Comparison of ENCODE assay signal across 8 cellular contexts in genomic region chr3:14989943-14990753, GRCh38. TPM values are rescaled to one million over a fixed set of nuclear protein-coding genes. Genes with fewer than 3 reads are reported as not detected.
DNase-seq lines count a peak whose midpoint lies in the region; ATAC-seq and TF ChIP-seq lines count a peak whose summit lies in the region.

No MANE protein-coding gene starts in this region.

- H3F3A ChIP-seq in GM23248 (ENCODE audit: insufficient read depth), result no peaks in the 10 kb centered on the region
- peaks cover 15% of the 10 kb centered on the region; the same call in 1 of the 2 replicates for H3F3A ChIP-seq in PC-9 (ENCODE audit: insufficient read depth, low read depth)
- peaks cover 24% of the 10 kb centered on the region for H3F3A ChIP-seq in neural progenitor cell (ENCODE audit: low read depth)

- H3K4me3 ChIP-seq in GM23248 (no peak overlapping the region), PC-9 (no peak overlapping the region), neural progenitor cell (no peak overlapping the region)

- H3K9me3 ChIP-seq in GM23248 (ENCODE audit: low read depth), result no peaks in the 10 kb centered on the region
- H3K9me3 ChIP-seq in PC-9 (ENCODE audit: insufficient read depth, low read depth), result no peaks in the 10 kb centered on the region
- H3K9me3 ChIP-seq in neural progenitor cell (ENCODE audit: low read depth), result no peaks in the 10 kb centered on the region

- intact Hi-C loops in PC-9 (cut with micrococcal nuclease; ENCODE audit: unreplicated experiment) (loop anchor here (5.0 kb wide), 1 partner anchor 43 kb away; the partner anchor contains the start of gene NR2C2), Right ventricle myocardium superior (cut with DNase I) (no loop called here), posterior vena cava (cut with DNase I) (no loop called here)

- H3K36me3 ChIP-seq in GM23248 (ENCODE audit: low read depth) (no peaks in the 10 kb centered on the region), PC-9 (ENCODE audit: low read depth) (no peaks in the 10 kb centered on the region), neural progenitor cell (peaks cover 2% of the 10 kb centered on the region)

- H3K4me1 ChIP-seq in GM23248 (ENCODE audit: insufficient read depth) (peaks cover 20% of the 10 kb centered on the region; the same call in 1 of the 2 replicates), PC-9 (replicated peaks; ENCODE audit: insufficient read depth) (peaks cover 22% of the 10 kb centered on the region), neural progenitor cell (peaks cover 17% of the 10 kb centered on the region)

- H4K20me1 ChIP-seq in GM23248 (ENCODE audit: insufficient read depth), result 0 out of 2 replicates have a peak, but pooled peaks cover 7% of the 10 kb centered on the region
- H4K20me1 ChIP-seq in PC-9 (ENCODE audit: insufficient read depth), result peaks cover 20% of the 10 kb centered on the region
- H4K20me1 ChIP-seq in neural progenitor cell (ENCODE audit: low read depth), result peaks cover 56% of the 10 kb centered on the region

- no peaks in the 10 kb centered on the region for H3K9me2 ChIP-seq in GM23248 (ENCODE audit: insufficient read depth)
- H3K9me2 ChIP-seq in PC-9 (ENCODE audit: insufficient read depth), result no peaks in the 10 kb centered on the region

- WGBS in GM23248 (ENCODE audit: low coverage in 1 of 2, low lambda C conversion rate in 2 of 2, missing lambda C conversion rate in 2 of 2), 2 experiments, result 44 to 57% methylated on average over 3 of the region's 3 CpGs

- peaks cover 2% of the 10 kb centered on the region for H3K36me3 Mint-ChIP-seq in neural progenitor cell

- DNase-seq in GM23248 (peak; percentile 18), PC-9 (peak; percentile 58 to 83), Right ventricle myocardium superior (no peak), neural progenitor cell (ENCODE audit: low spot score) (peak; percentile 11), posterior vena cava (ENCODE audit: low spot score) (no peak), C1 segment of cervical spinal cord (lab: John Stamatoyannopoulos, UW) (no peak), nucleus accumbens (lab: John Stamatoyannopoulos, UW) (no peak)
- no peak for DNase-seq in activated CD4-positive, alpha-beta T cell treated with anti-CD3 and anti-CD28 coated beads for 48 hours

- H3K27ac ChIP-seq in GM23248 (no peak overlapping the region), PC-9 (0 out of 2 replicates have a peak overlapping the region, but pooled peaks have one; percentile 11), neural progenitor cell (no peak overlapping the region)

- no TSS peak for BruUV-seq in PC-9 (replicated peaks; lab: Mats Ljungman, UMichigan)

- H3K4me2 ChIP-seq in GM23248 (ENCODE audit: unreplicated experiment) (no peak overlapping the region), PC-9 (peak overlapping the region; percentile 41), neural progenitor cell (peak overlapping the region; percentile 59)

- CTCF ChIA-PET in PC-9 (lab: Charles Lee), result no interaction called here

- TF ChIP-seq CTCF in PC-9 (conservative IDR thresholded peaks at IDR 0.05) (no peak), neural progenitor cell (IDR thresholded peaks at IDR 0.05) (no peak)

- H3K79me2 ChIP-seq in GM23248 (ENCODE audit: insufficient read depth) (peaks cover 100% of the 10 kb centered on the region), PC-9 (ENCODE audit: low read depth) (peaks cover 44% of the 10 kb centered on the region), neural progenitor cell (ENCODE audit: low read depth) (peaks cover 88% of the 10 kb centered on the region)

- in situ Hi-C loops in GM23248 (cut with MboI), result no loop called here

- no peak overlapping the region for H2AFZ ChIP-seq in GM23248
- no peak overlapping the region for H2AFZ ChIP-seq in PC-9
- H2AFZ ChIP-seq in neural progenitor cell (replicated peaks), result no peak overlapping the region

- peak; percentile 92 for ATAC-seq in Right ventricle myocardium superior (ENCODE audit: poor library complexity)

- H3K27ac Mint-ChIP-seq in neural progenitor cell, result peak overlapping the region; percentile 20

- H3K9ac ChIP-seq in GM23248 (no peak overlapping the region), neural progenitor cell (no peak overlapping the region)

- POLR2A ChIA-PET in PC-9 (lab: Charles Lee; ENCODE audit: unreplicated experiment), result interaction anchor here (0.6 kb wide), 2 partner anchors 42 to 44 kb away, joined by 3 to 12 read pairs; no protein-coding TSS in a partner anchor

- H3K27me3 ChIP-seq in GM23248 (replicated peaks; ENCODE audit: insufficient read depth) (no peaks in the 10 kb centered on the region), PC-9 (ENCODE audit: insufficient read depth, low read depth) (no peaks in the 10 kb centered on the region), neural progenitor cell (no peaks in the 10 kb centered on the region)

- H3K9me3 Mint-ChIP-seq in neural progenitor cell, result no peaks in the 10 kb centered on the region

- H3K27me3 Mint-ChIP-seq in neural progenitor cell (ENCODE audit: insufficient read depth, low read depth), result no peaks in the 10 kb centered on the region

- peaks cover 33% of the 10 kb centered on the region for H3K4me1 Mint-ChIP-seq in neural progenitor cell

- peak overlapping the region; percentile 7 for H3K4me3 Mint-ChIP-seq in neural progenitor cell

RNA-seq across cellular contexts. Expression of gene NR2C2, which starts 42.8 kb away (rescaled TPM):
- 22.5 and 27.5 TPM in 2 replicates for total RNA-seq in GM23248 (2014; rRNA removed; shearing (Covaris generic))
- 7.1 and 9.6 TPM in 2 replicates for polyA plus RNA-seq in GM23248 (2016; fragmentation: Nextera tagmentation; extraction: Ambion mirVana)
- total RNA-seq in PC-9 (2021) (43.4 and 44.1 TPM in 2 replicates), Right ventricle myocardium superior (25.4 TPM), neural progenitor cell (ENCODE audit: low replicate concordance) (35.6 and 57.3 TPM in 2 replicates), posterior vena cava (10 to 100 TPM; 37.8 to 43.5 TPM)

Comparison
In these comparisons a context has a peak if more than half of its experiments do, and no peak if none do; other contexts are left out.
1. DNase-seq: peak in GM23248 (single experiment), PC-9 (2 of 2) and neural progenitor cell (single experiment); none in Right ventricle myocardium superior (single experiment), activated CD4-positive, alpha-beta T cell treated with anti-CD3 and anti-CD28 coated beads for 48 hours (single experiment), posterior vena cava (single experiment), C1 segment of cervical spinal cord (0 of 14) and nucleus accumbens (0 of 56).